In genomic region chr3:194690501-194691372, GRCh38 we compare ENCODE assay signal across 13 cellular contexts. TPM values are rescaled to one million over a fixed set of nuclear protein-coding genes. Genes with fewer than 3 reads are reported as not detected.
DNase-seq lines count a peak whose midpoint lies in the region; ATAC-seq and TF ChIP-seq lines count a peak whose summit lies in the region.
"Had no signal": no experiment of that assay in that cellular context is flagged by ENCODE, and none has a peak within 500 bp of the region (broad histone marks: within the 10 kb centered on the region; RNA-seq: fewer than 3 reads in every experiment).

No MANE protein-coding gene starts in this region.

- H3K9me3 Mint-ChIP-seq in activated T-helper 17 cell treated with anti-CD3 and anti-CD28 coated beads, Interleukin-2, amount 50 U/mL, for 72 hours, result no peaks in the 10 kb centered on the region
- H3K9me3 Mint-ChIP-seq in nephron progenitor cell, result no peaks in the 10 kb centered on the region
- H3K9me3 Mint-ChIP-seq in effector memory CD8-positive, alpha-beta T cell, result no peaks in the 10 kb centered on the region
- H3K9me3 Mint-ChIP-seq: H9 had no signal

- no peaks in the 10 kb centered on the region for H3K27me3 Mint-ChIP-seq in activated T-helper 17 cell treated with anti-CD3 and anti-CD28 coated beads, Interleukin-2, amount 50 U/mL, for 72 hours
- peaks cover 20% of the 10 kb centered on the region for H3K27me3 Mint-ChIP-seq in nephron progenitor cell (ENCODE audit: low read depth, poor library complexity)
- peaks cover 0 to 5% of the 10 kb centered on the region in 2 donors for H3K27me3 Mint-ChIP-seq in effector memory CD8-positive, alpha-beta T cell

- no peak overlapping the region for H3K4me3 ChIP-seq in LNCaP clone FGC (ENCODE audit: low read depth, low read length)

- no peak for ATAC-seq in activated T-helper 17 cell treated with anti-CD3 and anti-CD28 coated beads, Interleukin-2, amount 50 U/mL, for 72 hours (replicated peaks)
- ATAC-seq in effector memory CD8-positive, alpha-beta T cell (replicated peaks), result no peak

- peak overlapping the region; percentile 2 for H3K4me3 Mint-ChIP-seq in activated T-helper 17 cell treated with anti-CD3 and anti-CD28 coated beads, Interleukin-2, amount 50 U/mL, for 72 hours
- H3K4me3 Mint-ChIP-seq in nephron progenitor cell, result peak overlapping the region; percentile 28
- H3K4me3 Mint-ChIP-seq in effector memory CD8-positive, alpha-beta T cell, result peak overlapping the region in 1 of 2 donors; percentile 19
- H3K4me3 Mint-ChIP-seq: H9 had no signal

- peaks cover 36% of the 10 kb centered on the region for H3K36me3 Mint-ChIP-seq in activated T-helper 17 cell treated with anti-CD3 and anti-CD28 coated beads, Interleukin-2, amount 50 U/mL, for 72 hours (ENCODE audit: low read depth)
- H3K36me3 Mint-ChIP-seq in nephron progenitor cell (ENCODE audit: low read depth), result no peaks in the 10 kb centered on the region
- H3K36me3 Mint-ChIP-seq in effector memory CD8-positive, alpha-beta T cell (ENCODE audit: insufficient read depth), result peaks cover 38% of the 10 kb centered on the region

- H3K27ac Mint-ChIP-seq in activated T-helper 17 cell treated with anti-CD3 and anti-CD28 coated beads, Interleukin-2, amount 50 U/mL, for 72 hours, result no peak overlapping the region
- peak overlapping the region; percentile 12 for H3K27ac Mint-ChIP-seq in nephron progenitor cell
- peak overlapping the region in 1 of 2 donors; percentile 71 for H3K27ac Mint-ChIP-seq in effector memory CD8-positive, alpha-beta T cell
- H3K27ac Mint-ChIP-seq: H9 had no signal

- no peak for TF ChIP-seq CTCF in LNCaP clone FGC (IDR thresholded peaks at IDR 0.05; ENCODE audit: control insufficient read depth, extremely low read depth, insufficient read depth)
- TF ChIP-seq CTCF in nephron progenitor cell (IDR thresholded peaks at IDR 0.05), result no peak

- peaks cover 25% of the 10 kb centered on the region for H3K4me1 Mint-ChIP-seq in activated T-helper 17 cell treated with anti-CD3 and anti-CD28 coated beads, Interleukin-2, amount 50 U/mL, for 72 hours
- H3K4me1 Mint-ChIP-seq in nephron progenitor cell, result peaks cover 63% of the 10 kb centered on the region
- peaks cover 25 to 34% of the 10 kb centered on the region in 2 donors for H3K4me1 Mint-ChIP-seq in effector memory CD8-positive, alpha-beta T cell (ENCODE audit: low read depth in 2 of 2)

- DNase-seq in DMS153 (lab: John Stamatoyannopoulos, UW), result peak; percentile 21
- DNase-seq in LNCaP clone FGC (ENCODE audit: low read depth), result peak; percentile 49
- DNase-seq in nephron progenitor cell, result no peak
- DNase-seq in EL, result no peak
- DNase-seq in NCI-H146 (lab: John Stamatoyannopoulos, UW), result no peak
- DNase-seq in inferior parietal cortex (ENCODE audit: extremely low spot score), result no peak
- DNase-seq in effector memory CD8-positive, alpha-beta T cell, result no peak
- DNase-seq: activated CD4-positive, CD25-positive, alpha-beta regulatory T cell; activated gamma-delta T cell treated with Interleukin-2 at 50 U/mL for 16 hours; H9; small intestine; stimulated activated naive CD4-positive, alpha-beta T cell had no signal

RNA-seq across cellular contexts. Expression of gene FAM43A, which starts 5.1 kb away (rescaled TPM):
- total RNA-seq in activated T-helper 17 cell treated with anti-CD3 and anti-CD28 coated beads, Interleukin-2, amount 50 U/mL, for 72 hours, result 10 to 100 TPM in 1 of 2 donors, 1 to 10 TPM in 1; 7.1 to 32.6 TPM

RNA-seq across cellular contexts. Expression of gene LSG1, which starts 18.7 kb away (rescaled TPM):
- total RNA-seq in activated T-helper 17 cell treated with anti-CD3 and anti-CD28 coated beads, Interleukin-2, amount 50 U/mL, for 72 hours, result 10 to 100 TPM; 37.9 to 46.9 TPM

RNA-seq across cellular contexts. Expression of gene TMEM44, which starts 57.5 kb away (rescaled TPM):
- total RNA-seq in activated T-helper 17 cell treated with anti-CD3 and anti-CD28 coated beads, Interleukin-2, amount 50 U/mL, for 72 hours, result 10 to 100 TPM in 1 of 2 donors, 1 to 10 TPM in 1; 6.6 to 11.1 TPM

Comparison
In these comparisons a context has a peak if more than half of its experiments do, and no peak if none do; other contexts are left out.
1. DNase-seq: peak in DMS153 (single experiment) and LNCaP clone FGC (single experiment); none in nephron progenitor cell (single experiment), EL (single experiment), NCI-H146 (single experiment), inferior parietal cortex (single experiment) and effector memory CD8-positive, alpha-beta T cell (0 of 3).